Comparison of ENCODE assay signal across 1 cellular context in the genomic region with DNA sequence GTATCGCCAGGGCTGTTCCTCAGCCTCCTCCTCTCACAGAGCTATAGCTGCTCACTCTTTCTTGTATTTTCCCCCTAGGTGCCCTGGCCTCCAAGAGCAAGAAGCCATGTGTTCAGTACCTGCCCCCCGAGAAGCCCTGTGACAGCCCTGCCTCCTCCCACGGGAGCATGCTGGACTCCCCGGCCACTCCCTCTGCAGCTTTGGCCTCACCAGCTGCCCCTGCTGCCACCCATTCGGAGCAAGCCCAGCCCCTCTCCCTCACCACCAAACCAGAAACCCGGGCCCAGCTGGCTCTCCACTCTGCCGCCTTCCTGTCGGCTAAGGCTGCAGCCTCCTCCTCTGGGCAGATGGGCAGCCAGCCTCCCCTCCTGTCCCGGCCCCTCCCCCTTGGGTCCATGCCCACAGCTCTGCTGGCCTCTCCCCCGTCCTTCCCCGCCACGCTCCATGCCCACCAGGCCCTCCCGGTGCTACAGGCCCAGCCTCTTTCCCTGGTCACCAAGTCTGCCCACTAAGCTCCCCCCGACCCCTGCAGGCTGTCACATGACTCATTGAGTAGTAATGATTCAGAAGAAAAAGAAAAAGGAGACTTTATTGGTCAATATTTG.
TF ChIP-seq lines count a peak whose summit lies in the region.

No MANE protein-coding gene starts in this region.

TF ChIP-seq in HepG2, 621 proteins besides CTCF, POLR2A, EP300 and RAD21 (continued from another document):
- TF ChIP-seq RELA (CRISPR knock-in tag; IDR thresholded peaks at IDR 0.05), result no peak
- no peak for TF ChIP-seq ZNF33B (CRISPR knock-in tag; IDR thresholded peaks at IDR 0.05)
- no peak for TF ChIP-seq ZNF800 (CRISPR knock-in tag; IDR thresholded peaks at IDR 0.05)
- peak; percentile 28; the same call in 1 of the 2 replicates for TF ChIP-seq SAP130 (CRISPR knock-in tag; IDR thresholded peaks at IDR 0.05; ENCODE audit: low read depth)
- no peak for TF ChIP-seq ZNF782 (CRISPR knock-in tag; IDR thresholded peaks at IDR 0.05; ENCODE audit: borderline replicate concordance)
- TF ChIP-seq BORCS8-MEF2B (CRISPR knock-in tag; IDR thresholded peaks at IDR 0.05), result peak; percentile 54; the same call in 1 of the 2 replicates
- no peak for TF ChIP-seq BCL6 (CRISPR knock-in tag; IDR thresholded peaks at IDR 0.05)
- TF ChIP-seq ZNF503 (CRISPR knock-in tag; IDR thresholded peaks at IDR 0.05), result no peak
- TF ChIP-seq KDM3A (CRISPR knock-in tag; IDR thresholded peaks at IDR 0.05; ENCODE audit: low read depth), result no peak
- TF ChIP-seq, protein P1, sequence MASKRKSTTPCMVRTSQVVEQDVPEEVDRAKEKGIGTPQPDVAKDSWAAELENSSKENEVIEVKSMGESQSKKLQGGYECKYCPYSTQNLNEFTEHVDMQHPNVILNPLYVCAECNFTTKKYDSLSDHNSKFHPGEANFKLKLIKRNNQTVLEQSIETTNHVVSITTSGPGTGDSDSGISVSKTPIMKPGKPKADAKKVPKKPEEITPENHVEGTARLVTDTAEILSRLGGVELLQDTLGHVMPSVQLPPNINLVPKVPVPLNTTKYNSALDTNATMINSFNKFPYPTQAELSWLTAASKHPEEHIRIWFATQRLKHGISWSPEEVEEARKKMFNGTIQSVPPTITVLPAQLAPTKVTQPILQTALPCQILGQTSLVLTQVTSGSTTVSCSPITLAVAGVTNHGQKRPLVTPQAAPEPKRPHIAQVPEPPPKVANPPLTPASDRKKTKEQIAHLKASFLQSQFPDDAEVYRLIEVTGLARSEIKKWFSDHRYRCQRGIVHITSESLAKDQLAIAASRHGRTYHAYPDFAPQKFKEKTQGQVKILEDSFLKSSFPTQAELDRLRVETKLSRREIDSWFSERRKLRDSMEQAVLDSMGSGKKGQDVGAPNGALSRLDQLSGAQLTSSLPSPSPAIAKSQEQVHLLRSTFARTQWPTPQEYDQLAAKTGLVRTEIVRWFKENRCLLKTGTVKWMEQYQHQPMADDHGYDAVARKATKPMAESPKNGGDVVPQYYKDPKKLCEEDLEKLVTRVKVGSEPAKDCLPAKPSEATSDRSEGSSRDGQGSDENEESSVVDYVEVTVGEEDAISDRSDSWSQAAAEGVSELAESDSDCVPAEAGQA (IDR thresholded peaks at IDR 0.05; ENCODE audit: low read depth), result no peak
- TF ChIP-seq, protein P1 (CRISPR knock-in tag; IDR thresholded peaks at IDR 0.05; ENCODE audit: borderline replicate concordance), result no peak
- no peak for TF ChIP-seq MAZ (IDR thresholded peaks at IDR 0.05; ENCODE audit: borderline replicate concordance, low read depth, low read length)
- TF ChIP-seq MAZ (CRISPR knock-in tag; IDR thresholded peaks at IDR 0.05; ENCODE audit: low read depth), result no peak
- TF ChIP-seq AKAP8 (CRISPR knock-in tag; IDR thresholded peaks at IDR 0.05), result no peak
- TF ChIP-seq MXI1 (IDR thresholded peaks at IDR 0.05; ENCODE audit: borderline replicate concordance, low read depth, low read length), result no peak
- TF ChIP-seq, protein P2, sequence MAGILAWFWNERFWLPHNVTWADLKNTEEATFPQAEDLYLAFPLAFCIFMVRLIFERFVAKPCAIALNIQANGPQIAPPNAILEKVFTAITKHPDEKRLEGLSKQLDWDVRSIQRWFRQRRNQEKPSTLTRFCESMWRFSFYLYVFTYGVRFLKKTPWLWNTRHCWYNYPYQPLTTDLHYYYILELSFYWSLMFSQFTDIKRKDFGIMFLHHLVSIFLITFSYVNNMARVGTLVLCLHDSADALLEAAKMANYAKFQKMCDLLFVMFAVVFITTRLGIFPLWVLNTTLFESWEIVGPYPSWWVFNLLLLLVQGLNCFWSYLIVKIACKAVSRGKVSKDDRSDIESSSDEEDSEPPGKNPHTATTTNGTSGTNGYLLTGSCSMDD (CRISPR knock-in tag; IDR thresholded peaks at IDR 0.05), result no peak
